ENCODE assay signal across 21 cellular contexts in genomic region chr2:191213333-191213732, GRCh38. TPM values are rescaled to one million over a fixed set of nuclear protein-coding genes. Genes with fewer than 3 reads are reported as not detected.
A peak's percentile ranks its signal among the peaks of the same experiment; 100 is the strongest.
DNase-seq lines count a peak whose midpoint lies in the region; ATAC-seq and TF ChIP-seq lines count a peak whose summit lies in the region.
"Had no signal": no experiment of that assay in that cellular context is flagged by ENCODE, and none has a peak within 500 bp of the region (broad histone marks: within the 10 kb centered on the region; RNA-seq: fewer than 3 reads in every experiment).

No MANE protein-coding gene starts in this region.

- peaks cover 9% of the 10 kb centered on the region for H3K4me1 Mint-ChIP-seq in activated CD8-positive, alpha-beta memory T cell treated with anti-CD3 and anti-CD28 coated beads, Interleukin-2, amount 10 ng/mL, durations not matched to agents 7 days and 5 days
- H3K4me1 Mint-ChIP-seq: CD14-positive monocyte; CD8-positive, alpha-beta memory T cell had no signal

- H3K36me3 Mint-ChIP-seq in activated CD8-positive, alpha-beta memory T cell treated with anti-CD3 and anti-CD28 coated beads, Interleukin-2, amount 10 ng/mL, durations not matched to agents 7 days and 5 days, result peaks cover 15% of the 10 kb centered on the region
- H3K36me3 Mint-ChIP-seq: CD14-positive monocyte had no signal

- no peak for TF ChIP-seq RAD21 in SK-N-SH (IDR thresholded peaks at IDR 0.05; ENCODE audit: low read length)

- peaks cover 7% of the 10 kb centered on the region; the same call in 1 of the 2 replicates for H3F3A ChIP-seq in GM23248 (ENCODE audit: insufficient read depth)
- H3F3A ChIP-seq in SK-N-SH (replicated peaks; ENCODE audit: insufficient read depth), result no peaks in the 10 kb centered on the region

- H3K4me1 ChIP-seq in GM23248 (ENCODE audit: insufficient read depth) (peaks cover 41% of the 10 kb centered on the region), right lobe of liver (peaks cover 0 to 31% (median under 1%) of the 10 kb centered on the region in 4 donors), SK-N-SH (ENCODE audit: control insufficient read depth in 1 of 2, insufficient read depth in 2 of 2, low read depth in 1 of 2, low read length in 1 of 2) (no peaks in the 10 kb centered on the region; a peak in 3 of 4 replicates)

- no peaks in the 10 kb centered on the region for H3K79me2 ChIP-seq in GM23248 (ENCODE audit: insufficient read depth)
- H3K79me2 ChIP-seq in SK-N-SH (ENCODE audit: insufficient read depth), result no peaks in the 10 kb centered on the region

- DNase-seq in GM23248, result peak; percentile 53
- peak; percentile 36 for DNase-seq in fibroblast of peridontal ligament (ENCODE audit: extremely low read depth)
- no peak for DNase-seq in right lobe of liver
- DNase-seq in activated CD8-positive, alpha-beta memory T cell treated with anti-CD3 and anti-CD28 coated beads, Interleukin-2, amount 10 ng/mL, durations not matched to agents 7 days and 5 days, result no peak
- no peak for DNase-seq in NCI-H446 treated with DMSO at 0.1 percent for 48 hours (lab: John Stamatoyannopoulos, UW)
- no peak for DNase-seq in SK-N-SH
- DNase-seq: 8988T; ACHN; AML-193; BE2C; CD4-positive, alpha-beta T cell; CD8-positive, alpha-beta memory T cell; DMS 273 treated with DMSO at 0.1 percent for 48 hours; DMS79; EL; GDM1; H7; HCEC 1CT had no signal

- no peaks in the 10 kb centered on the region for H4K20me1 ChIP-seq in GM23248 (ENCODE audit: insufficient read depth)
- H4K20me1 ChIP-seq in SK-N-SH (ENCODE audit: insufficient read depth), result no peaks in the 10 kb centered on the region
- H4K20me1 ChIP-seq: BLaER1 treated with 17β-estradiol and CSF1 and Interleukin-3, amounts not matched to agents 10 nM and 100 nM had no signal

- no peak overlapping the region for H3K27ac ChIP-seq in GM23248
- no peak overlapping the region for H3K27ac ChIP-seq in right lobe of liver
- no peak overlapping the region for H3K27ac ChIP-seq in SK-N-SH (ENCODE audit: low read depth in 2 of 2, low read length in 1 of 2)
- H3K27ac ChIP-seq: BLaER1 treated with 17β-estradiol and CSF1 and Interleukin-3, amounts not matched to agents 10 nM and 100 nM had no signal

- H3K27me3 ChIP-seq in GM23248 (replicated peaks; ENCODE audit: insufficient read depth) (no peaks in the 10 kb centered on the region), right lobe of liver (no peaks in the 10 kb centered on the region), SK-N-SH (ENCODE audit: insufficient read depth) (no peaks in the 10 kb centered on the region)
- H3K27me3 ChIP-seq: BE2C; BLaER1 treated with 17β-estradiol and CSF1 and Interleukin-3, amounts not matched to agents 10 nM and 100 nM had no signal

- TF ChIP-seq CTCF in right lobe of liver (IDR thresholded peaks at IDR 0.05) (no peak), SK-N-SH (IDR thresholded peaks at IDR 0.05) (no peak)

- no peaks in the 10 kb centered on the region for H3K27me3 Mint-ChIP-seq in activated CD8-positive, alpha-beta memory T cell treated with anti-CD3 and anti-CD28 coated beads, Interleukin-2, amount 10 ng/mL, durations not matched to agents 7 days and 5 days
- H3K27me3 Mint-ChIP-seq: CD4-positive, alpha-beta T cell had no signal

- H2AFZ ChIP-seq in GM23248 (no peak overlapping the region), SK-N-SH (ENCODE audit: low read depth) (no peak overlapping the region)

- TF ChIP-seq POLR2A in right lobe of liver (IDR thresholded peaks at IDR 0.05), result no peak

- H3K9me3 ChIP-seq in GM23248 (ENCODE audit: low read depth), result no peaks in the 10 kb centered on the region
- no peaks in the 10 kb centered on the region for H3K9me3 ChIP-seq in right lobe of liver
- H3K9me3 ChIP-seq in SK-N-SH, result 0 out of 2 replicates have a peak, but pooled peaks cover 8% of the 10 kb centered on the region
- H3K9me3 ChIP-seq: BE2C had no signal

- no peak for TF ChIP-seq EP300 in SK-N-SH (IDR thresholded peaks at IDR 0.05; ENCODE audit: borderline replicate concordance in 1 of 2, low read depth in 1 of 2, low read length in 1 of 2)

- peaks cover 12% of the 10 kb centered on the region for H3K9me3 Mint-ChIP-seq in activated CD8-positive, alpha-beta memory T cell treated with anti-CD3 and anti-CD28 coated beads, Interleukin-2, amount 10 ng/mL, durations not matched to agents 7 days and 5 days (ENCODE audit: low read depth)

- H3K9me2 ChIP-seq in GM23248 (ENCODE audit: insufficient read depth), result no peaks in the 10 kb centered on the region
- no peaks in the 10 kb centered on the region for H3K9me2 ChIP-seq in SK-N-SH

- CTCF ChIA-PET in activated CD8-positive, alpha-beta memory T cell treated with anti-CD3 and anti-CD28 coated beads, Interleukin-2, amount 10 ng/mL, durations not matched to agents 7 days and 5 days (lab: Charles Lee), result no interaction called here
- CTCF ChIA-PET in SK-N-SH (lab: Yijun Ruan, JAX), result interaction anchor here (1.0 to 2.4 kb wide), 4 partner anchors 49 to 308 kb away, joined by 3 to 17 read pairs (median 5); no protein-coding TSS in a partner anchor

- H3K4me2 ChIP-seq in GM23248 (ENCODE audit: unreplicated experiment) (no peak overlapping the region), SK-N-SH (no peak overlapping the region)
- H3K4me2 ChIP-seq: A549; BLaER1 treated with 17β-estradiol and CSF1 and Interleukin-3, amounts not matched to agents 10 nM and 100 nM had no signal

- POLR2A ChIA-PET in SK-N-SH (lab: Yijun Ruan, JAX), result no interaction called here

- H3K4me3 ChIP-seq in GM23248 (no peak overlapping the region), right lobe of liver (no peak overlapping the region), SK-N-SH (ENCODE audit: low read depth in 2 of 2, low read length in 1 of 2) (no peak overlapping the region)
- H3K4me3 ChIP-seq: A549; BLaER1 treated with 17β-estradiol and CSF1 and Interleukin-3, amounts not matched to agents 10 nM and 100 nM had no signal

- intact Hi-C loops in right lobe of liver (cut with DNase I), result no loop called here

- no peak overlapping the region for H3K9ac ChIP-seq in GM23248
- H3K9ac ChIP-seq in SK-N-SH, result no peak overlapping the region
- H3K9ac ChIP-seq: BLaER1 treated with 17β-estradiol and CSF1 and Interleukin-3, amounts not matched to agents 10 nM and 100 nM had no signal

- in situ Hi-C loops in GM23248 (cut with MboI), result no loop called here

- H3K36me3 ChIP-seq in GM23248 (ENCODE audit: low read depth), result no peaks in the 10 kb centered on the region
- H3K36me3 ChIP-seq in right lobe of liver, result no peaks in the 10 kb centered on the region
- no peaks in the 10 kb centered on the region for H3K36me3 ChIP-seq in SK-N-SH (replicated peaks in 1 of 2; ENCODE audit: control insufficient read depth in 1 of 2, insufficient read depth in 2 of 2, low read length in 1 of 2)
- H3K36me3 ChIP-seq: BE2C; BLaER1 treated with 17β-estradiol and CSF1 and Interleukin-3, amounts not matched to agents 10 nM and 100 nM had no signal

- ATAC-seq in right lobe of liver, result peak; percentile 88 to 91 (median 90)
- ATAC-seq in activated CD8-positive, alpha-beta memory T cell treated with anti-CD3 and anti-CD28 coated beads, Interleukin-2, amount 10 ng/mL, durations not matched to agents 7 days and 5 days, result no peak
- ATAC-seq: A549 had no signal

- no peak overlapping the region for H3K27ac Mint-ChIP-seq in activated CD8-positive, alpha-beta memory T cell treated with anti-CD3 and anti-CD28 coated beads, Interleukin-2, amount 10 ng/mL, durations not matched to agents 7 days and 5 days
- H3K27ac Mint-ChIP-seq: CD14-positive monocyte; CD4-positive, alpha-beta T cell; CD8-positive, alpha-beta memory T cell had no signal

- no peak overlapping the region for H3K4me3 Mint-ChIP-seq in activated CD8-positive, alpha-beta memory T cell treated with anti-CD3 and anti-CD28 coated beads, Interleukin-2, amount 10 ng/mL, durations not matched to agents 7 days and 5 days
- H3K4me3 Mint-ChIP-seq: CD14-positive monocyte; CD4-positive, alpha-beta T cell; CD8-positive, alpha-beta memory T cell had no signal

TF ChIP-seq in SK-N-SH, 30 proteins besides CTCF, POLR2A, EP300 and RAD21 (continues in another document):
- no peak for TF ChIP-seq RCOR1 (IDR thresholded peaks at IDR 0.05; ENCODE audit: low read length)
- TF ChIP-seq POLR2AphosphoS5 (IDR thresholded peaks at IDR 0.05; ENCODE audit: low read depth, low read length), result no peak
- TF ChIP-seq FOXJ3 (CRISPR knock-in tag; IDR thresholded peaks at IDR 0.05), result no peak
- no peak for TF ChIP-seq NFIC (IDR thresholded peaks at IDR 0.05; ENCODE audit: borderline replicate concordance)
- no peak for TF ChIP-seq TCF12 (IDR thresholded peaks at IDR 0.05)
- TF ChIP-seq REST (IDR thresholded peaks at IDR 0.05; ENCODE audit: low read depth, low read length), result no peak
- no peak for TF ChIP-seq YY1 (IDR thresholded peaks at IDR 0.05; ENCODE audit: low read depth)

RNA-seq across cellular contexts. Expression of gene MYO1B, which starts 31.9 kb away (rescaled TPM):
- 197 and 211 TPM in 2 replicates for total RNA-seq in GM23248 (2014; rRNA removed; shearing (Covaris generic))
- 120 and 126 TPM in 2 replicates for polyA plus RNA-seq in GM23248 (2016; fragmentation: Nextera tagmentation; extraction: Ambion mirVana)
- 100 to 1,000 TPM; 171 to 273 (median 221) TPM for total RNA-seq in right lobe of liver
- 1 to 10 TPM; 1.6 to 4.3 TPM for total RNA-seq in activated CD8-positive, alpha-beta memory T cell treated with anti-CD3 and anti-CD28 coated beads, Interleukin-2, amount 10 ng/mL, durations not matched to agents 7 days and 5 days
- polyA plus RNA-seq in SK-N-SH (2012; rRNA removed), result 20.2 and 26.5 TPM in 2 replicates
- polyA plus RNA-seq in SK-N-SH (2012; cell fraction: cytosol; rRNA removed), result 31.0 and 32.2 TPM in 2 replicates
- 12.7 and 29.2 TPM in 2 replicates for polyA plus RNA-seq in SK-N-SH (2012; cell fraction: nucleus; rRNA removed)
- polyA plus RNA-seq: CD14-positive monocyte had no signal

Comparison
In these comparisons a context has a peak if more than half of its experiments do, and no peak if none do; other contexts are left out.
1. DNase-seq: peak in GM23248 (single experiment) and fibroblast of peridontal ligament (single experiment); none in right lobe of liver (0 of 3), activated CD8-positive, alpha-beta memory T cell treated with anti-CD3 and anti-CD28 coated beads, Interleukin-2, amount 10 ng/mL, durations not matched to agents 7 days and 5 days (single experiment), NCI-H446 treated with DMSO at 0.1 percent for 48 hours (single experiment) and SK-N-SH (single experiment).
2. RNA of gene MYO1B, which starts 31.9 kb away (total RNA-seq): 171 to 273 TPM in right lobe of liver and 197 to 211 TPM in GM23248; 1.6 to 4.3 TPM in activated CD8-positive, alpha-beta memory T cell treated with anti-CD3 and anti-CD28 coated beads, Interleukin-2, amount 10 ng/mL, durations not matched to agents 7 days and 5 days; every median in the first group is over 10 times any median in the second.